ENCODE assay signal across 1 cellular context in the genomic region with DNA sequence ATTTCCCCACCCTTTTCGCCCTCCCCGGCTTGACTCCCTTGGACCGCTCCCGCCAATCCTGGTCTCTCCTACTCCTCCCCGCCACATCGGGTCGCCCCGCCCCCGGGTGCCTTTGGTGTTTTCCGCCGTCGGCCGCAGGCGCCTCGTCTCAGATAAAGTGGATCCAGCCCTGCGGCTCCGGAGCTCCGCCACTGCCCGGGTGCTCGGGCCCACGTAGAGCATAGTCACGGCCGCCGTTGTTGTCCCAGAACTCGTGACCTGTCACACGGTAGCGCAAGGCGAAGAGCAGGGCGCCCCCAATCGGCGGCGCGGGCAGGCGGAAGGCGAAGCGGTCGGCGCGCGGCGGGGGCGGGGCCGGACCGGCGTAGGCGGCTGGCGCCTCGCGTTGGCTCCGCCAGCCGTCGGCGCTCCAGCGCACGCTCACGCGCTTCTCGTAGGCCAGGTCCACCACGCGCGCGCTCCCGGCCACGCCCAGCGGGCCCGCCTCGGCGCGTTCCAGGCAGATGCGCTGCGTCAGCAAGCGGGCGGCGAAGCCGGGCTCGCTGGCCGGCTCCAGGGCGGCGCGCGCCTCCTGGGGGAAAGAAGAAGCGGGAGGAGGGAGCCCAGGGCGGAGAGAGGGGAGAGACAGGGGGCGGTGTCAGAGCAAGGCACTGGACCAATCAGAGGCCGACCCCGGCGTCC.
TF ChIP-seq lines count a peak whose summit lies in the region.

No MANE protein-coding gene starts in this region.

TF ChIP-seq in HepG2, 621 proteins besides CTCF, POLR2A, EP300 and RAD21 (continued from another document and continues in another):
- TF ChIP-seq, protein P1, sequence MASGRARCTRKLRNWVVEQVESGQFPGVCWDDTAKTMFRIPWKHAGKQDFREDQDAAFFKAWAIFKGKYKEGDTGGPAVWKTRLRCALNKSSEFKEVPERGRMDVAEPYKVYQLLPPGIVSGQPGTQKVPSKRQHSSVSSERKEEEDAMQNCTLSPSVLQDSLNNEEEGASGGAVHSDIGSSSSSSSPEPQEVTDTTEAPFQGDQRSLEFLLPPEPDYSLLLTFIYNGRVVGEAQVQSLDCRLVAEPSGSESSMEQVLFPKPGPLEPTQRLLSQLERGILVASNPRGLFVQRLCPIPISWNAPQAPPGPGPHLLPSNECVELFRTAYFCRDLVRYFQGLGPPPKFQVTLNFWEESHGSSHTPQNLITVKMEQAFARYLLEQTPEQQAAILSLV (CRISPR knock-in tag; IDR thresholded peaks at IDR 0.05; ENCODE audit: borderline replicate concordance): 0 out of 2 replicates have a peak, but pooled peaks have one; percentile 71
- TF ChIP-seq, protein P2, sequence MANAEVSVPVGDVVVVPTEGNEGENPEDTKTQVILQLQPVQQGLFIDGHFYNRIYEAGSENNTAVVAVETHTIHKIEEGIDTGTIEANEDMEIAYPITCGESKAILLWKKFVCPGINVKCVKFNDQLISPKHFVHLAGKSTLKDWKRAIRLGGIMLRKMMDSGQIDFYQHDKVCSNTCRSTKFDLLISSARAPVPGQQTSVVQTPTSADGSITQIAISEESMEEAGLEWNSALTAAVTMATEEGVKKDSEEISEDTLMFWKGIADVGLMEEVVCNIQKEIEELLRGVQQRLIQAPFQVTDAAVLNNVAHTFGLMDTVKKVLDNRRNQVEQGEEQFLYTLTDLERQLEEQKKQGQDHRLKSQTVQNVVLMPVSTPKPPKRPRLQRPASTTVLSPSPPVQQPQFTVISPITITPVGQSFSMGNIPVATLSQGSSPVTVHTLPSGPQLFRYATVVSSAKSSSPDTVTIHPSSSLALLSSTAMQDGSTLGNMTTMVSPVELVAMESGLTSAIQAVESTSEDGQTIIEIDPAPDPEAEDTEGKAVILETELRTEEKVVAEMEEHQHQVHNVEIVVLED (CRISPR knock-in tag; IDR thresholded peaks at IDR 0.05; ENCODE audit: borderline replicate concordance): peak; percentile 94
- TF ChIP-seq TP53 (CRISPR knock-in tag; conservative IDR thresholded peaks at IDR 0.05): 0 out of 2 replicates have a peak, but pooled peaks have one; percentile 12
- TF ChIP-seq ZNF33A (CRISPR knock-in tag; IDR thresholded peaks at IDR 0.05; ENCODE audit: borderline replicate concordance): no peak
- TF ChIP-seq RFX5 (IDR thresholded peaks at IDR 0.05; ENCODE audit: low read depth, low read length): peak; percentile 73
- no peak for TF ChIP-seq PHF20 (CRISPR knock-in tag; IDR thresholded peaks at IDR 0.05)
- TF ChIP-seq, protein P3, sequence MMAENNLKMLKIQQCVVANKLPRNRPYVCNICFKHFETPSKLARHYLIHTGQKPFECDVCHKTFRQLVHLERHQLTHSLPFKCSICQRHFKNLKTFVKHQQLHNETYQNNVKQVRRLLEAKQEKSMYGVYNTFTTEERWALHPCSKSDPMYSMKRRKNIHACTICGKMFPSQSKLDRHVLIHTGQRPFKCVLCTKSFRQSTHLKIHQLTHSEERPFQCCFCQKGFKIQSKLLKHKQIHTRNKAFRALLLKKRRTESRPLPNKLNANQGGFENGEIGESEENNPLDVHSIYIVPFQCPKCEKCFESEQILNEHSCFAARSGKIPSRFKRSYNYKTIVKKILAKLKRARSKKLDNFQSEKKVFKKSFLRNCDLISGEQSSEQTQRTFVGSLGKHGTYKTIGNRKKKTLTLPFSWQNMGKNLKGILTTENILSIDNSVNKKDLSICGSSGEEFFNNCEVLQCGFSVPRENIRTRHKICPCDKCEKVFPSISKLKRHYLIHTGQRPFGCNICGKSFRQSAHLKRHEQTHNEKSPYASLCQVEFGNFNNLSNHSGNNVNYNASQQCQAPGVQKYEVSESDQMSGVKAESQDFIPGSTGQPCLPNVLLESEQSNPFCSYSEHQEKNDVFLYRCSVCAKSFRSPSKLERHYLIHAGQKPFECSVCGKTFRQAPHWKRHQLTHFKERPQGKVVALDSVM (CRISPR knock-in tag; IDR thresholded peaks at IDR 0.05): no peak
- peak; percentile 59; the same call in 1 of the 2 replicates for TF ChIP-seq FIP1L1 (IDR thresholded peaks at IDR 0.05; ENCODE audit: borderline replicate concordance, insufficient read depth, low read depth, low read length)
- peak; percentile 96 for TF ChIP-seq DMAP1 (CRISPR knock-in tag; IDR thresholded peaks at IDR 0.05)
- no peak; the same call in 1 of the 2 replicates for TF ChIP-seq ZFP90 (CRISPR knock-in tag; IDR thresholded peaks at IDR 0.05; ENCODE audit: borderline replicate concordance)
- peak; percentile 84; the same call in 1 of the 2 replicates for TF ChIP-seq ZNF34 (CRISPR knock-in tag; IDR thresholded peaks at IDR 0.05; ENCODE audit: borderline replicate concordance)
- TF ChIP-seq ZNF790 (CRISPR knock-in tag; IDR thresholded peaks at IDR 0.05; ENCODE audit: borderline replicate concordance): no peak
- TF ChIP-seq THAP11 (CRISPR knock-in tag; IDR thresholded peaks at IDR 0.05): peak; percentile 86
- peak; percentile 64 for TF ChIP-seq CHD2 (IDR thresholded peaks at IDR 0.05; ENCODE audit: low read depth, low read length)
- TF ChIP-seq, protein P4, sequence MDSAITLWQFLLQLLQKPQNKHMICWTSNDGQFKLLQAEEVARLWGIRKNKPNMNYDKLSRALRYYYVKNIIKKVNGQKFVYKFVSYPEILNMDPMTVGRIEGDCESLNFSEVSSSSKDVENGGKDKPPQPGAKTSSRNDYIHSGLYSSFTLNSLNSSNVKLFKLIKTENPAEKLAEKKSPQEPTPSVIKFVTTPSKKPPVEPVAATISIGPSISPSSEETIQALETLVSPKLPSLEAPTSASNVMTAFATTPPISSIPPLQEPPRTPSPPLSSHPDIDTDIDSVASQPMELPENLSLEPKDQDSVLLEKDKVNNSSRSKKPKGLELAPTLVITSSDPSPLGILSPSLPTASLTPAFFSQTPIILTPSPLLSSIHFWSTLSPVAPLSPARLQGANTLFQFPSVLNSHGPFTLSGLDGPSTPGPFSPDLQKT (CRISPR knock-in tag; IDR thresholded peaks at IDR 0.05; ENCODE audit: borderline replicate concordance): peak; percentile 47; the same call in 1 of the 2 replicates
- TF ChIP-seq NCOA5 (CRISPR knock-in tag; IDR thresholded peaks at IDR 0.05): no peak
- peak; percentile 89 for TF ChIP-seq AGO1 (IDR thresholded peaks at IDR 0.05; ENCODE audit: low read depth, low read length, poor library complexity, severe bottlenecking)
- TF ChIP-seq, protein P5, sequence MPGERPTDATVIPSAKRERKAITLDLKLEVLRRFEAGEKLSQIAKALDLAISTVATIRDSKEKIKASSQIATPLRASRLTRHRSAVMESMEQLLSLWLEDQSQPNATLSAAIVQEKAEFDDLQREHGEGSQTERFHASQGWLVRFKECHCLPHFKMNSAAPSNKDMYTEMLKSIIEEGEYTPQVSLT (CRISPR knock-in tag; IDR thresholded peaks at IDR 0.05; ENCODE audit: borderline replicate concordance, low read depth): no peak
- TF ChIP-seq KDM2A (CRISPR knock-in tag; IDR thresholded peaks at IDR 0.05; ENCODE audit: borderline replicate concordance, low read depth): peak; percentile 94
- no peak for TF ChIP-seq NFIB (CRISPR knock-in tag; IDR thresholded peaks at IDR 0.05; ENCODE audit: borderline replicate concordance)
- TF ChIP-seq, protein P6, sequence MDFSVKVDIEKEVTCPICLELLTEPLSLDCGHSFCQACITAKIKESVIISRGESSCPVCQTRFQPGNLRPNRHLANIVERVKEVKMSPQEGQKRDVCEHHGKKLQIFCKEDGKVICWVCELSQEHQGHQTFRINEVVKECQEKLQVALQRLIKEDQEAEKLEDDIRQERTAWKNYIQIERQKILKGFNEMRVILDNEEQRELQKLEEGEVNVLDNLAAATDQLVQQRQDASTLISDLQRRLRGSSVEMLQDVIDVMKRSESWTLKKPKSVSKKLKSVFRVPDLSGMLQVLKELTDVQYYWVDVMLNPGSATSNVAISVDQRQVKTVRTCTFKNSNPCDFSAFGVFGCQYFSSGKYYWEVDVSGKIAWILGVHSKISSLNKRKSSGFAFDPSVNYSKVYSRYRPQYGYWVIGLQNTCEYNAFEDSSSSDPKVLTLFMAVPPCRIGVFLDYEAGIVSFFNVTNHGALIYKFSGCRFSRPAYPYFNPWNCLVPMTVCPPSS (IDR thresholded peaks at IDR 0.05): no peak
- peak; percentile 39; the same call in 1 of the 2 replicates for TF ChIP-seq WIZ (CRISPR knock-in tag; IDR thresholded peaks at IDR 0.05)
- TF ChIP-seq MXD4 (CRISPR knock-in tag; IDR thresholded peaks at IDR 0.05): no peak; the same call in 1 of the 2 replicates
- TF ChIP-seq, protein P7, sequence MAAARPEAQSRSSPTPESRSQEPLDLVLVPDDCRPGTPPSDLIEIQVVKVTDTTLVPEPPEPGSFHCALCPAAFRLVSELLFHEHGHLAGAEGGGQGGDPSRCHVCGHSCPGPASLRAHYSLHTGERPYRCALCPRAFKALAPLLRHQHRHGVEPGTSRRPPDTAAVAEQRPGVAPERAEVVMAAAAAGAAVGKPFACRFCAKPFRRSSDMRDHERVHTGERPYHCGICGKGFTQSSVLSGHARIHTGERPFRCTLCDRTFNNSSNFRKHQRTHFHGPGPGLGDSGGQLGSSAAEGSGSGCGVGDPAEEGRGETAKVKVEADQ (CRISPR knock-in tag; IDR thresholded peaks at IDR 0.05; ENCODE audit: borderline replicate concordance): no peak; the same call in 1 of the 2 replicates
- TF ChIP-seq TEAD3 (CRISPR knock-in tag; optimal IDR thresholded peaks at IDR 0.05; ENCODE audit: borderline replicate concordance): peak; percentile 91
- peak; percentile 46 for TF ChIP-seq HCFC1 (IDR thresholded peaks at IDR 0.05; ENCODE audit: low read depth, low read length)
- TF ChIP-seq ZMYM4 (CRISPR knock-in tag; IDR thresholded peaks at IDR 0.05): no peak
- TF ChIP-seq, protein P8, sequence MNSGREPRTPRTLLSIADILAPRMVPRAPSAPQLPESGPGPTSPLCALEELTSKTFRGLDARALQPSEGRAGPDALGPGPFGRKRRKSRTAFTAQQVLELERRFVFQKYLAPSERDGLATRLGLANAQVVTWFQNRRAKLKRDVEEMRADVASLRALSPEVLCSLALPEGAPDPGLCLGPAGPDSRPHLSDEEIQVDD (CRISPR knock-in tag; IDR thresholded peaks at IDR 0.05; ENCODE audit: borderline replicate concordance): peak; percentile 96; the same call in 1 of the 2 replicates
- TF ChIP-seq PAX8 (CRISPR knock-in tag; IDR thresholded peaks at IDR 0.05; ENCODE audit: borderline replicate concordance): no peak; the same call in 1 of the 2 replicates
- TF ChIP-seq ZFAT (CRISPR knock-in tag; conservative IDR thresholded peaks at IDR 0.05): no peak
- TF ChIP-seq SNAPC2 (CRISPR knock-in tag; IDR thresholded peaks at IDR 0.05): no peak; the same call in 1 of the 2 replicates
- TF ChIP-seq, protein P9, sequence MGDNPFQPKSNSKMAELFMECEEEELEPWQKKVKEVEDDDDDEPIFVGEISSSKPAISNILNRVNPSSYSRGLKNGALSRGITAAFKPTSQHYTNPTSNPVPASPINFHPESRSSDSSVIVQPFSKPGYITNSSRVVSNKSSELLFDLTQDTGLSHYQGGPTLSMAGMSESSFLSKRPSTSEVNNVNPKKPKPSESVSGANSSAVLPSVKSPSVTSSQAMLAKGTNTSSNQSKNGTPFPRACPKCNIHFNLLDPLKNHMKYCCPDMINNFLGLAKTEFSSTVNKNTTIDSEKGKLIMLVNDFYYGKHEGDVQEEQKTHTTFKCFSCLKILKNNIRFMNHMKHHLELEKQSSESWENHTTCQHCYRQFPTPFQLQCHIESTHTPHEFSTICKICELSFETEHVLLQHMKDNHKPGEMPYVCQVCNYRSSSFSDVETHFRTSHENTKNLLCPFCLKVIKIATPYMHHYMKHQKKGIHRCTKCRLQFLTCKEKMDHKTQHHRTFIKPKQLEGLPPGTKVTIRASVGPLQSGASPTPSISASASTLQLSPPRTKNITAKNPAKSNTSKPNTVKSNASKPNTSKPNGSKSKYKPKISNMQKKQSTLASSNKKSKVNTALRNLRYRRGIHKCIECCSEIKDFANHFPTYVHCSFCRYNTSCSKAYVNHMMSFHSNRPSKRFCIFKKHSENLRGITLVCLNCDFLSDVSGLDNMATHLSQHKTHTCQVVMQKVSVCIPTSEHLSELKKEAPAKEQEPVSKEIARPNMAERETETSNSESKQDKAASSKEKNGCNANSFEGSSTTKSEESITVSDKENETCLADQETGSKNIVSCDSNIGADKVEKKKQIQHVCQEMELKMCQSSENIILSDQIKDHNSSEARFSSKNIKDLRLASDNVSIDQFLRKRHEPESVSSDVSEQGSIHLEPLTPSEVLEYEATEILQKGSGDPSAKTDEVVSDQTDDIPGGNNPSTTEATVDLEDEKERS (CRISPR knock-in tag; IDR thresholded peaks at IDR 0.05): no peak
- TF ChIP-seq ZNF775 (CRISPR knock-in tag; IDR thresholded peaks at IDR 0.05; ENCODE audit: borderline replicate concordance): no peak
- TF ChIP-seq ZNF292 (CRISPR knock-in tag; IDR thresholded peaks at IDR 0.05; ENCODE audit: borderline replicate concordance, low read depth): no peak; the same call in none of the 2 replicates
- TF ChIP-seq PITX1 (CRISPR knock-in tag; IDR thresholded peaks at IDR 0.05): peak; percentile 12; the same call in 1 of the 2 replicates
- peak; percentile 23; the same call in 1 of the 2 replicates for TF ChIP-seq DNMT1 (CRISPR knock-in tag; IDR thresholded peaks at IDR 0.05)
- TF ChIP-seq, protein P10, sequence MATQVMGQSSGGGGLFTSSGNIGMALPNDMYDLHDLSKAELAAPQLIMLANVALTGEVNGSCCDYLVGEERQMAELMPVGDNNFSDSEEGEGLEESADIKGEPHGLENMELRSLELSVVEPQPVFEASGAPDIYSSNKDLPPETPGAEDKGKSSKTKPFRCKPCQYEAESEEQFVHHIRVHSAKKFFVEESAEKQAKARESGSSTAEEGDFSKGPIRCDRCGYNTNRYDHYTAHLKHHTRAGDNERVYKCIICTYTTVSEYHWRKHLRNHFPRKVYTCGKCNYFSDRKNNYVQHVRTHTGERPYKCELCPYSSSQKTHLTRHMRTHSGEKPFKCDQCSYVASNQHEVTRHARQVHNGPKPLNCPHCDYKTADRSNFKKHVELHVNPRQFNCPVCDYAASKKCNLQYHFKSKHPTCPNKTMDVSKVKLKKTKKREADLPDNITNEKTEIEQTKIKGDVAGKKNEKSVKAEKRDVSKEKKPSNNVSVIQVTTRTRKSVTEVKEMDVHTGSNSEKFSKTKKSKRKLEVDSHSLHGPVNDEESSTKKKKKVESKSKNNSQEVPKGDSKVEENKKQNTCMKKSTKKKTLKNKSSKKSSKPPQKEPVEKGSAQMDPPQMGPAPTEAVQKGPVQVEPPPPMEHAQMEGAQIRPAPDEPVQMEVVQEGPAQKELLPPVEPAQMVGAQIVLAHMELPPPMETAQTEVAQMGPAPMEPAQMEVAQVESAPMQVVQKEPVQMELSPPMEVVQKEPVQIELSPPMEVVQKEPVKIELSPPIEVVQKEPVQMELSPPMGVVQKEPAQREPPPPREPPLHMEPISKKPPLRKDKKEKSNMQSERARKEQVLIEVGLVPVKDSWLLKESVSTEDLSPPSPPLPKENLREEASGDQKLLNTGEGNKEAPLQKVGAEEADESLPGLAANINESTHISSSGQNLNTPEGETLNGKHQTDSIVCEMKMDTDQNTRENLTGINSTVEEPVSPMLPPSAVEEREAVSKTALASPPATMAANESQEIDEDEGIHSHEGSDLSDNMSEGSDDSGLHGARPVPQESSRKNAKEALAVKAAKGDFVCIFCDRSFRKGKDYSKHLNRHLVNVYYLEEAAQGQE (IDR thresholded peaks at IDR 0.05; ENCODE audit: borderline replicate concordance in 1 of 2, low read depth in 1 of 2, low read length in 2 of 2): peak in 1 of 2 experiments; percentile 16; a peak in 1 of 4 replicates
- peak; percentile 86 for TF ChIP-seq AKAP8 (CRISPR knock-in tag; IDR thresholded peaks at IDR 0.05)
- peak; percentile 56; the same call in 1 of the 2 replicates for TF ChIP-seq ZNF7 (CRISPR knock-in tag; IDR thresholded peaks at IDR 0.05)
